28 cellular contexts compared by ENCODE assay signal in the genomic region with DNA sequence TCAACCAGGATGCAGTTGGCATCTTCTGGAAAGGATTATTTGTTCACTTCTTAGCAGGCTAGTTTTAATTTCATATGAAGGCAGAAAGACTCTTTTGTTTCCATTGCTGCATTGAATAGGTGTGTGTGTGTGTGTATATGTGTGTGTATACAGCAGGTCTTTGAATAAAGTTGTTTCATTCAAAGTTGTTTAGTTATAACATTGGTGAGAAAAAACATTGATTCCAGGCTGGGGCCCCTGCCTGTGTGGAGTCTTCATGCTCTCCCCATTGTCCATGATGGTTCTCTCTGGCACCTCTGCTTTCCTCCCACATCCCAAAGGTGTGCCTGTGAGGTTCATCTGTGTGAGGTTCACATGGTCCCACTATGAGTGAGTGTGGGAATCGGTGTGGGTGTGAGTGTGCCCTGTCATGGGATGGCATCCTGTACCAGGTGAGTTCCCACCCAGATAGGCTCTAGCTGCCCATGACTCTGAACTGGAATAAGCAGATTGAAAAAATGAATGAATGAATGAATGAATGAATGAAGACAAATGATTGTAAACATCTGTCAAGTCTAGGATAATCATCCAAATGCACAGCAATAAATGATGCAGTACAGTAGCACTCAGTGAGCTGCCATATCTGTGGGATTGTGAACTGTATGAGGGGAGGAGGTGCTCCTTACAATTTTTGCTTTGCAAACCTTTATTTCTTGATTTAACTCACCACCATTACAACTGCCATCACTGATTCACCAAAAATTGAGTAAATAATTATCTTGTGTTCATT.
"Had no signal": no experiment of that assay in that cellular context is flagged by ENCODE, and none has a peak within 500 bp of the region (broad histone marks: within the 10 kb centered on the region; RNA-seq: fewer than 3 reads in every experiment).

No MANE protein-coding gene starts in this region.

- H3K27ac Mint-ChIP-seq: naive thymus-derived CD8-positive, alpha-beta T cell; nephron progenitor cell; neural progenitor cell; stimulated activated naive B cell treated with anti-CD40 and anti-IgM and Interleukin-4, amounts not matched to agents 10 μg/mL and 1 μg/mL and 100 μg/mL, for 72 hours had no signal

- DNase-seq: head of caudate nucleus; hippocampal formation; kidney glomerular epithelial cell; left cardiac atrium; left lung; lower lobe of right lung; mammary epithelial cell; midbrain; naive thymus-derived CD8-positive, alpha-beta T cell; nephron progenitor cell; ovary; posterior cingulate gyrus; retina; right cardiac atrium; sigmoid colon; spleen; stimulated activated CD4-positive, alpha-beta T cell treated with anti-CD3 and anti-CD28 coated beads, Interleukin-4, amount 100 ng/mL, for 24 hours; stimulated activated naive B cell treated with anti-CD40 and anti-IgM and Interleukin-4, amounts not matched to agents 10 μg/mL and 1 μg/mL and 100 μg/mL, for 72 hours; stimulated activated naive CD8-positive, alpha-beta T cell treated with anti-CD3 and anti-CD28 coated beads, Interleukin-15, Interleukin-2, amounts not matched to agents 100 U/mL and 50 U/mL, for 24 hours; stomach; testis; thyroid gland; transverse colon; upper lobe of left lung had no signal

- FAIRE-seq: keratinocyte, small intestine had no signal

- H3K4me1 ChIP-seq: left lung, lower lobe of right lung, neural progenitor cell, prostate gland, sigmoid colon, spleen, stomach, testis, thyroid gland, transverse colon, upper lobe of left lung had no signal

- H3K36me3 ChIP-seq: left lung, lower lobe of right lung, neural progenitor cell, ovary, prostate gland, sigmoid colon, spleen, stomach, thyroid gland, transverse colon, upper lobe of left lung had no signal

- H3K9me3 ChIP-seq: lower lobe of right lung, ovary, prostate gland, testis, thyroid gland, transverse colon had no signal

- H3K9ac ChIP-seq: neural progenitor cell had no signal

- H3K36me3 Mint-ChIP-seq: neural progenitor cell; stimulated activated naive B cell treated with anti-CD40 and anti-IgM and Interleukin-4, amounts not matched to agents 10 μg/mL and 1 μg/mL and 100 μg/mL, for 72 hours had no signal

- H3K9me3 Mint-ChIP-seq: neural progenitor cell had no signal

- H3K4me2 ChIP-seq: neural progenitor cell had no signal

- H3K27me3 ChIP-seq: left lung, neural progenitor cell, ovary, sigmoid colon, testis, thyroid gland, transverse colon, upper lobe of left lung had no signal

- H3K27ac ChIP-seq: left lung, lower lobe of right lung, neural progenitor cell, ovary, prostate gland, sigmoid colon, spleen, stomach, testis, thyroid gland, transverse colon, upper lobe of left lung had no signal

- H3K4me3 ChIP-seq: left lung, lower lobe of right lung, neural progenitor cell, ovary, prostate gland, sigmoid colon, spleen, stomach, testis, thyroid gland, transverse colon, upper lobe of left lung had no signal

- H3K4me3 Mint-ChIP-seq: naive thymus-derived CD8-positive, alpha-beta T cell; nephron progenitor cell; neural progenitor cell; stimulated activated naive B cell treated with anti-CD40 and anti-IgM and Interleukin-4, amounts not matched to agents 10 μg/mL and 1 μg/mL and 100 μg/mL, for 72 hours had no signal

- ATAC-seq: left cardiac atrium; left lung; lower lobe of right lung; naive thymus-derived CD8-positive, alpha-beta T cell; right cardiac atrium; stimulated activated naive B cell treated with anti-CD40 and anti-IgM and Interleukin-4, amounts not matched to agents 10 μg/mL and 1 μg/mL and 100 μg/mL, for 72 hours; stimulated activated naive CD8-positive, alpha-beta T cell treated with anti-CD3 and anti-CD28 coated beads, Interleukin-15, Interleukin-2, amounts not matched to agents 100 U/mL and 50 U/mL, for 24 hours had no signal

- H2AFZ ChIP-seq: neural progenitor cell had no signal

- H3K4me1 Mint-ChIP-seq: naive thymus-derived CD8-positive, alpha-beta T cell; nephron progenitor cell; neural progenitor cell had no signal
